In genomic region chr12:54932691-54933090, GRCh38 we compare ENCODE assay signal across 12 cellular contexts. TPM values are rescaled to one million over a fixed set of nuclear protein-coding genes. Genes with fewer than 3 reads are reported as not detected.
DNase-seq lines count a peak whose midpoint lies in the region; ATAC-seq lines count a peak whose summit lies in the region.
"Had no signal": no experiment of that assay in that cellular context is flagged by ENCODE, and none has a peak within 500 bp of the region (broad histone marks: within the 10 kb centered on the region; RNA-seq: fewer than 3 reads in every experiment).

No MANE protein-coding gene starts in this region.

- POLR2A ChIA-PET in activated CD4-positive, alpha-beta memory T cell treated with anti-CD3 and anti-CD28 coated beads for 36 hours (lab: Charles Lee): no interaction called here

- DNase-seq in NCI-H2081 (lab: John Stamatoyannopoulos, UW) (peak; percentile 25 to 43), NCI-H2081 treated with DMSO at 0.1 percent for 48 hours (lab: John Stamatoyannopoulos, UW) (no peak), HUDEP-2 (lab: John Stamatoyannopoulos, UW; ENCODE audit: unreplicated experiment in 76 of 76) (peak in 53 of 76 experiments; percentile 2 to 66 (median 32)), iris pigment epithelial cell (ENCODE audit: low read depth) (peak; percentile 4)
- DNase-seq in activated CD4-positive, alpha-beta memory T cell treated with anti-CD3 and anti-CD28 coated beads for 36 hours: no peak
- no peak for DNase-seq in activated CD4-positive, CD25-positive, alpha-beta regulatory T cell treated with anti-CD3 and anti-CD28 coated beads, Interleukin-2, amount 50 U/mL, for 72 hours
- DNase-seq: ACHN, activated T-cell treated with anti-CD3 and anti-CD28 coated beads for 4 hours, sigmoid colon, thyroid gland had no signal

- CTCF ChIA-PET in activated CD4-positive, alpha-beta memory T cell treated with anti-CD3 and anti-CD28 coated beads for 36 hours (lab: Charles Lee): interaction anchor here (1.3 to 1.9 kb wide), 2 partner anchors 76 to 183 kb away, joined by 4 to 6 read pairs; no protein-coding TSS in a partner anchor

- H3K4me1 Mint-ChIP-seq in activated CD4-positive, alpha-beta memory T cell treated with anti-CD3 and anti-CD28 coated beads for 36 hours (ENCODE audit: low read depth): peaks cover 56% of the 10 kb centered on the region

- ATAC-seq in HG03439 (IDR thresholded peaks at IDR 0.05; ENCODE audit: unreplicated experiment) (no peak), GM21529 (IDR thresholded peaks at IDR 0.05; ENCODE audit: unreplicated experiment) (no peak)

- peaks cover 25% of the 10 kb centered on the region for H3K9me3 Mint-ChIP-seq in activated CD4-positive, alpha-beta memory T cell treated with anti-CD3 and anti-CD28 coated beads for 36 hours

- no peaks in the 10 kb centered on the region for H3K27me3 Mint-ChIP-seq in activated CD4-positive, alpha-beta memory T cell treated with anti-CD3 and anti-CD28 coated beads for 36 hours

- no peak overlapping the region for H3K4me3 Mint-ChIP-seq in activated CD4-positive, alpha-beta memory T cell treated with anti-CD3 and anti-CD28 coated beads for 36 hours

- peaks cover 28% of the 10 kb centered on the region for H3K36me3 Mint-ChIP-seq in activated CD4-positive, alpha-beta memory T cell treated with anti-CD3 and anti-CD28 coated beads for 36 hours

- intact Hi-C loops in activated CD4-positive, alpha-beta memory T cell treated with anti-CD3 and anti-CD28 coated beads for 36 hours (cut with micrococcal nuclease): loop anchor here (10.0 kb wide), 1 partner anchor 518 kb away; the partner anchor contains the start of gene ITGA5

- peak overlapping the region; percentile 76 for H3K27ac Mint-ChIP-seq in activated CD4-positive, alpha-beta memory T cell treated with anti-CD3 and anti-CD28 coated beads for 36 hours

RNA-seq across cellular contexts. Expression of gene TESPA1, which starts 51.9 kb away (rescaled TPM):
- total RNA-seq in activated CD4-positive, alpha-beta memory T cell treated with anti-CD3 and anti-CD28 coated beads for 36 hours: 10 to 100 TPM; 73.9 to 74.8 TPM

Comparison
In these comparisons a context has a peak if more than half of its experiments do, and no peak if none do; other contexts are left out.
1. DNase-seq: peak in NCI-H2081 (2 of 2), HUDEP-2 (53 of 76) and iris pigment epithelial cell (single experiment); none in NCI-H2081 treated with DMSO at 0.1 percent for 48 hours (single experiment), activated CD4-positive, alpha-beta memory T cell treated with anti-CD3 and anti-CD28 coated beads for 36 hours (single experiment) and activated CD4-positive, CD25-positive, alpha-beta regulatory T cell treated with anti-CD3 and anti-CD28 coated beads, Interleukin-2, amount 50 U/mL, for 72 hours (single experiment).